ENCODE assay signal across 18 cellular contexts in genomic region chr21:46357684-46358425, GRCh38. TPM values are rescaled to one million over a fixed set of nuclear protein-coding genes. Genes with fewer than 3 reads are reported as not detected.
A peak's percentile ranks its signal among the peaks of the same experiment; 100 is the strongest.
DNase-seq lines count a peak whose midpoint lies in the region; ATAC-seq lines count a peak whose summit lies in the region.
"Had no signal": no experiment of that assay in that cellular context is flagged by ENCODE, and none has a peak within 500 bp of the region (broad histone marks: within the 10 kb centered on the region; RNA-seq: fewer than 3 reads in every experiment).

No MANE protein-coding gene starts in this region.

- no peak overlapping the region for H2AFZ ChIP-seq in Karpas-422 (ENCODE audit: low read length)

- H3K4me2 ChIP-seq in Karpas-422 (ENCODE audit: low read depth, low read length, poor library complexity, severe bottlenecking) = peak overlapping the region; percentile 64

- no peaks in the 10 kb centered on the region for H3K9me3 ChIP-seq in Karpas-422 (ENCODE audit: low read length)
- H3K9me3 ChIP-seq: BE2C, MG63, SJSA1 had no signal

- H3K4me1 Mint-ChIP-seq in memory B cell = peaks cover 7% of the 10 kb centered on the region
- peaks cover 30% of the 10 kb centered on the region for H3K4me1 Mint-ChIP-seq in stimulated activated memory B cell treated with anti-CD40 and anti-IgM and Interleukin-4, amounts not matched to agents 10 μg/mL and 1 μg/mL and 100 μg/mL, for 72 hours

- no peaks in the 10 kb centered on the region for H4K20me1 ChIP-seq in Karpas-422 (ENCODE audit: insufficient read depth, low read depth, low read length)

- peaks cover 34% of the 10 kb centered on the region for H3K36me3 ChIP-seq in Karpas-422 (ENCODE audit: insufficient read depth, low read length)

- peak overlapping the region; percentile 96 for H3K27ac ChIP-seq in Karpas-422 (ENCODE audit: low read length)
- H3K27ac ChIP-seq: SJSA1 had no signal

- H3K36me3 Mint-ChIP-seq in memory B cell = peaks cover 38% of the 10 kb centered on the region
- H3K36me3 Mint-ChIP-seq in stimulated activated memory B cell treated with anti-CD40 and anti-IgM and Interleukin-4, amounts not matched to agents 10 μg/mL and 1 μg/mL and 100 μg/mL, for 72 hours = peaks cover 86% of the 10 kb centered on the region

- H3K4me3 Mint-ChIP-seq in memory B cell = peak overlapping the region; percentile 69
- H3K4me3 Mint-ChIP-seq in stimulated activated memory B cell treated with anti-CD40 and anti-IgM and Interleukin-4, amounts not matched to agents 10 μg/mL and 1 μg/mL and 100 μg/mL, for 72 hours = peak overlapping the region; percentile 66
- H3K4me3 Mint-ChIP-seq: CD8-positive, alpha-beta T cell had no signal

- peaks cover 34% of the 10 kb centered on the region for H3K4me1 ChIP-seq in Karpas-422 (ENCODE audit: low read length)
- H3K4me1 ChIP-seq: BE2C, SJSA1 had no signal

- H3K27me3 Mint-ChIP-seq in memory B cell = no peaks in the 10 kb centered on the region
- H3K27me3 Mint-ChIP-seq in stimulated activated memory B cell treated with anti-CD40 and anti-IgM and Interleukin-4, amounts not matched to agents 10 μg/mL and 1 μg/mL and 100 μg/mL, for 72 hours = no peaks in the 10 kb centered on the region

- DNase-seq in Karpas-422 (no peak), memory B cell (ENCODE audit: low spot score in 2 of 2) (no peak), OCI-M1 (lab: John Stamatoyannopoulos, UW) (no peak), KBM-7 (no peak)
- DNase-seq: BE2C; CD8-positive, alpha-beta T cell; GF-D8; MG63; NCI-H1105 treated with DMSO at 0.1 percent for 48 hours; NCI-H187; NCI-H446; NCI-H748 treated with DMSO at 0.1 percent for 48 hours; RPMI8226 had no signal

- H3K9me3 Mint-ChIP-seq in memory B cell = no peaks in the 10 kb centered on the region
- no peaks in the 10 kb centered on the region for H3K9me3 Mint-ChIP-seq in stimulated activated memory B cell treated with anti-CD40 and anti-IgM and Interleukin-4, amounts not matched to agents 10 μg/mL and 1 μg/mL and 100 μg/mL, for 72 hours
- H3K9me3 Mint-ChIP-seq: CD8-positive, alpha-beta T cell had no signal

- H3K79me2 ChIP-seq in Karpas-422 (ENCODE audit: low read length) = peaks cover 40% of the 10 kb centered on the region

- H3K9ac ChIP-seq in Karpas-422 (ENCODE audit: low read length) = peak overlapping the region; percentile 67; the same call in 1 of the 2 replicates

- peak overlapping the region; percentile 66 for H3K27ac Mint-ChIP-seq in memory B cell
- H3K27ac Mint-ChIP-seq in stimulated activated memory B cell treated with anti-CD40 and anti-IgM and Interleukin-4, amounts not matched to agents 10 μg/mL and 1 μg/mL and 100 μg/mL, for 72 hours = peak overlapping the region; percentile 89
- H3K27ac Mint-ChIP-seq: CD8-positive, alpha-beta T cell had no signal

- no peaks in the 10 kb centered on the region for H3K27me3 ChIP-seq in Karpas-422 (ENCODE audit: low read length)
- H3K27me3 ChIP-seq: BE2C, MG63, SJSA1 had no signal

- H3K9me2 ChIP-seq in Karpas-422 (replicated peaks; ENCODE audit: insufficient read depth, low read length) = no peaks in the 10 kb centered on the region

- ATAC-seq in GM18867 (IDR thresholded peaks at IDR 0.05; ENCODE audit: unreplicated experiment) (peak; percentile 18), memory B cell (ENCODE audit: low read depth) (no peak), HG03108 (IDR thresholded peaks at IDR 0.05; ENCODE audit: unreplicated experiment) (no peak)
- ATAC-seq in stimulated activated memory B cell treated with anti-CD40 and anti-IgM and Interleukin-4, amounts not matched to agents 10 μg/mL and 1 μg/mL and 100 μg/mL, for 72 hours = no peak
- ATAC-seq: CD8-positive, alpha-beta T cell; HCT116 had no signal

- no peak overlapping the region for H3K4me3 ChIP-seq in Karpas-422 (ENCODE audit: low read length)
- H3K4me3 ChIP-seq: MG63, SJSA1 had no signal

- in situ Hi-C loops in KBM-7 (cut with MboI; ENCODE audit: low pct_unique_long_range_greater_than_20kb, low sequenced_read_pairs) = no loop called here

RNA-seq across cellular contexts. Expression of gene PCNT, which starts 33.9 kb away (rescaled TPM):
- total RNA-seq in Karpas-422 (2014; rRNA removed; shearing (Covaris generic); ENCODE audit: low replicate concordance) = 31.5 and 31.7 TPM in 2 replicates

RNA-seq across cellular contexts. Expression of gene C21orf58, which starts 34.2 kb away (rescaled TPM):
- 13.9 and 31.5 TPM in 2 replicates for total RNA-seq in Karpas-422 (2014; rRNA removed; shearing (Covaris generic); ENCODE audit: low replicate concordance)
